Comparison of ENCODE assay signal across 27 cellular contexts in the genomic region with DNA sequence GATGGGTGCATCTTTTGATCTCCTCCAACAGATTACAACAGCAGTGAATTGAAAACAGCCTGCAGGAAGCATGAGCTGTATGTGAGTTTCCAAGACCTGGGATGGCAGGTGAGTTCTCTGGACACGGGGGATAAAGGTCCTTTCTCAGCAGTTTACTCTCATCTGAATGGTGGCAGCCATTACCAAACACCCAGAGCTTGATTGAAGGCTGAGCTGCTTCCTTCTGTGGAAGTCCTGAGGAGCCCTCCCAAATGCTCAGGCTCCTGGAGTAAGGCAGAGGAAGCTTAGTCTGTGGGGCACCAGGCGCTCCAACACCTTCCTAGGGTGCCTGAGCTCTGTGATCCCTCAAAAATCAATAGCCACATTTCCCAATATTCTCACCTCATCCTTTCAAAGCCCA.
"Had no signal": no experiment of that assay in that cellular context is flagged by ENCODE, and none has a peak within 500 bp of the region (broad histone marks: within the 10 kb centered on the region; RNA-seq: fewer than 3 reads in every experiment).

No MANE protein-coding gene starts in this region.

- H3K9me3 ChIP-seq: ovary, psoas muscle, right lobe of liver, sigmoid colon, suprapubic skin, testis, tibial artery, transverse colon, upper lobe of right lung, uterus had no signal

- ATAC-seq: natural killer cell; psoas muscle; stimulated activated memory B cell treated with anti-CD40 and anti-IgM and Interleukin-4, amounts not matched to agents 10 μg/mL and 1 μg/mL and 100 μg/mL, for 72 hours; stimulated activated naive CD8-positive, alpha-beta T cell treated with anti-CD3 and anti-CD28 coated beads, Interleukin-15, Interleukin-2, amounts not matched to agents 100 U/mL and 50 U/mL, for 24 hours had no signal

- H3K27ac ChIP-seq: neural progenitor cell, ovary, parathyroid adenoma, psoas muscle, right lobe of liver, sigmoid colon, suprapubic skin, testis, tibial artery, transverse colon, upper lobe of right lung, uterus had no signal

- H3K4me1 ChIP-seq: neural progenitor cell, parathyroid adenoma, psoas muscle, right lobe of liver, sigmoid colon, spleen, suprapubic skin, testis, tibial artery, transverse colon, upper lobe of right lung, uterus had no signal

- H3K79me2 ChIP-seq: parathyroid adenoma had no signal

- DNase-seq: natural killer cell; occipital lobe; psoas muscle; right cardiac atrium; right lobe of liver; sigmoid colon; spleen; stimulated activated CD4-positive, alpha-beta T cell treated with anti-CD3 and anti-CD28 coated beads, Interleukin-12 subunit alpha, Interleukin-12 subunit beta, amount 100 ng/mL, for 4 hours; stimulated activated CD4-positive, alpha-beta T cell treated with anti-CD3 and anti-CD28 coated beads, Interleukin-1b, Interleukin-23, amount 100 ng/mL, for 48 hours; stimulated activated CD4-positive, alpha-beta T cell treated with anti-CD3 and anti-CD28 coated beads, Interleukin-4, amount 100 ng/mL, for 1 hour; stimulated activated CD4-positive, alpha-beta T cell treated with anti-CD3 and anti-CD28 coated beads, Interleukin-4, amount 100 ng/mL, for 4 hours; stimulated activated CD8-positive, alpha-beta memory T cell treated with anti-CD3 and anti-CD28 coated beads, Interleukin-4, amount 100 ng/mL, for 48 hours; stimulated activated naive CD4-positive, alpha-beta T cell; stimulated activated naive CD8-positive, alpha-beta T cell treated with anti-CD3 and anti-CD28 coated beads, Interleukin-15, amount 100 ng/mL, for 72 hours; stimulated activated naive CD8-positive, alpha-beta T cell treated with anti-CD3 and anti-CD28 coated beads, Interleukin-15, Interleukin-2, amounts not matched to agents 100 U/mL and 50 U/mL, for 24 hours; substantia nigra; testis; tibial artery; transverse colon; upper lobe of right lung; uterus had no signal

- H3K9ac ChIP-seq: neural progenitor cell, parathyroid adenoma had no signal

- H2AFZ ChIP-seq: neural progenitor cell, parathyroid adenoma had no signal

- H3K4me3 ChIP-seq: neural progenitor cell, ovary, psoas muscle, right lobe of liver, sigmoid colon, smooth muscle cell, spleen, suprapubic skin, testis, tibial artery, transverse colon, upper lobe of right lung, uterus had no signal

- H3K27me3 ChIP-seq: neural progenitor cell, ovary, right lobe of liver, sigmoid colon, spleen, suprapubic skin, testis, tibial artery, transverse colon, upper lobe of right lung, uterus had no signal

- H3K4me2 ChIP-seq: neural progenitor cell, smooth muscle cell had no signal

- H3K36me3 ChIP-seq: ovary, uterus had no signal
